Comparison of ENCODE assay signal across 22 cellular contexts in the genomic region with DNA sequence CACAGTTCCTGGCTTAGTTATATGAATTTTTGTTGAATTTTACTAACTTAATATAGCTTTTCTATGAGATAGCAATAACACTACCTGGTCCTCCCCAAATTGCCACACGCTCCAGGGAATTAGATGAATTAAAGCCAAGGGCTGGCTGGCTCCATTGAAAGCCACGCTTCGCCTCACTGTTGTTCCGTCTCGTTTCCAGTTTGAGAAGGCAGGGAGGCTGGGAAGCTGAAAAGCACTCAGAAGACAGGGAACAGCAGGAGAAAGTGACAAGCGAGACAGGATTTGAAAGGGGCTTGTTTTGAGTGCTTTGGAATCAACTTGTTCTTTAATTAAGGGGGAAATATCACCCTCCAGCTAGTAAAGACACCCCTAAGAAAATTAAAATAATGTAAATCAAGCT.
"Had no signal": no experiment of that assay in that cellular context is flagged by ENCODE, and none has a peak within 500 bp of the region (broad histone marks: within the 10 kb centered on the region; RNA-seq: fewer than 3 reads in every experiment).

No MANE protein-coding gene starts in this region.

- H3K36me3 ChIP-seq: brain microvascular endothelial cell, cardiac muscle cell, Peyer's patch had no signal

- DNase-seq: activated B cell treated with CpG ODN at 0.5 μM for 24 hours; activated CD4-positive, alpha-beta T cell treated with anti-CD3 and anti-CD28 coated beads for 1 hour; activated CD4-positive, alpha-beta T cell treated with anti-CD3 and anti-CD28 coated beads, Interleukin-2, amount 10 ng/mL, durations not matched to agents 24 days and 14 days; activated CD4-positive, alpha-beta T cell treated with anti-CD3 and anti-CD28 coated beads, Interleukin-2, amount 50 U/mL, for 48 hours; activated CD8-positive, alpha-beta memory T cell treated with anti-CD3 and anti-CD28 coated beads, Interleukin-2, amount 10 ng/mL, durations not matched to agents 7 days and 5 days; activated effector memory CD4-positive, alpha-beta T cell treated with anti-CD3 and anti-CD28 coated beads, Interleukin-2, amount 50 U/mL, for 16 hours; activated naive CD4-positive, alpha-beta T cell treated with anti-CD3 and anti-CD28 coated beads for 36 hours; activated T-cell treated with anti-CD3 and anti-CD28 coated beads, Interleukin-2, amount 50 U/mL, for 4 hours; brain microvascular endothelial cell; NCI-H1092; NCI-H1930; NCI-H2171 treated with DMSO at 0.1 percent for 48 hours; NCI-H446; NCI-H524; Peyer's patch; Right ventricle myocardium superior; T-helper 17 cell; T1000 had no signal

- H3K4me2 ChIP-seq: KMS-11 had no signal

- H3K4me3 Mint-ChIP-seq: activated B cell treated with CpG ODN at 0.5 μM for 24 hours; activated CD4-positive, alpha-beta T cell treated with anti-CD3 and anti-CD28 coated beads, Interleukin-2, amount 10 ng/mL, durations not matched to agents 24 days and 14 days; activated CD8-positive, alpha-beta memory T cell treated with anti-CD3 and anti-CD28 coated beads, Interleukin-2, amount 10 ng/mL, durations not matched to agents 7 days and 5 days; activated naive CD4-positive, alpha-beta T cell treated with anti-CD3 and anti-CD28 coated beads for 36 hours; activated naive CD8-positive, alpha-beta T cell; activated T-cell treated with anti-CD3 and anti-CD28 coated beads, Interleukin-2, amount 50 U/mL, for 4 hours; T-helper 17 cell had no signal

- H3K4me3 ChIP-seq: cardiac muscle cell, Peyer's patch had no signal

- H3K4me1 ChIP-seq: Peyer's patch had no signal

- H3K9ac ChIP-seq: KMS-11 had no signal

- H3K4me1 Mint-ChIP-seq: activated B cell treated with CpG ODN at 0.5 μM for 24 hours; activated CD4-positive, alpha-beta T cell treated with anti-CD3 and anti-CD28 coated beads, Interleukin-2, amount 10 ng/mL, durations not matched to agents 24 days and 14 days; activated CD8-positive, alpha-beta memory T cell treated with anti-CD3 and anti-CD28 coated beads, Interleukin-2, amount 10 ng/mL, durations not matched to agents 7 days and 5 days; T-helper 17 cell had no signal

- H3K27me3 ChIP-seq: brain microvascular endothelial cell, cardiac muscle cell, Peyer's patch had no signal

- H3K27ac Mint-ChIP-seq: activated B cell treated with CpG ODN at 0.5 μM for 24 hours; activated CD4-positive, alpha-beta T cell treated with anti-CD3 and anti-CD28 coated beads, Interleukin-2, amount 10 ng/mL, durations not matched to agents 24 days and 14 days; activated CD8-positive, alpha-beta memory T cell treated with anti-CD3 and anti-CD28 coated beads, Interleukin-2, amount 10 ng/mL, durations not matched to agents 7 days and 5 days; activated naive CD4-positive, alpha-beta T cell treated with anti-CD3 and anti-CD28 coated beads for 36 hours; activated naive CD8-positive, alpha-beta T cell; T-helper 17 cell had no signal

- H3K27ac ChIP-seq: brain microvascular endothelial cell, cardiac muscle cell, KMS-11, Peyer's patch, RWPE1 had no signal

- H3K9me3 Mint-ChIP-seq: activated B cell treated with CpG ODN at 0.5 μM for 24 hours; activated CD4-positive, alpha-beta T cell treated with anti-CD3 and anti-CD28 coated beads, Interleukin-2, amount 10 ng/mL, durations not matched to agents 24 days and 14 days; activated naive CD4-positive, alpha-beta T cell treated with anti-CD3 and anti-CD28 coated beads for 36 hours; activated T-cell treated with anti-CD3 and anti-CD28 coated beads, Interleukin-2, amount 50 U/mL, for 4 hours had no signal

- H3K36me3 Mint-ChIP-seq: activated CD8-positive, alpha-beta memory T cell treated with anti-CD3 and anti-CD28 coated beads, Interleukin-2, amount 10 ng/mL, durations not matched to agents 7 days and 5 days had no signal

- H3K27me3 Mint-ChIP-seq: activated CD8-positive, alpha-beta memory T cell treated with anti-CD3 and anti-CD28 coated beads, Interleukin-2, amount 10 ng/mL, durations not matched to agents 7 days and 5 days had no signal
